Comparison of ENCODE assay signal across 1 cellular context in the genomic region with DNA sequence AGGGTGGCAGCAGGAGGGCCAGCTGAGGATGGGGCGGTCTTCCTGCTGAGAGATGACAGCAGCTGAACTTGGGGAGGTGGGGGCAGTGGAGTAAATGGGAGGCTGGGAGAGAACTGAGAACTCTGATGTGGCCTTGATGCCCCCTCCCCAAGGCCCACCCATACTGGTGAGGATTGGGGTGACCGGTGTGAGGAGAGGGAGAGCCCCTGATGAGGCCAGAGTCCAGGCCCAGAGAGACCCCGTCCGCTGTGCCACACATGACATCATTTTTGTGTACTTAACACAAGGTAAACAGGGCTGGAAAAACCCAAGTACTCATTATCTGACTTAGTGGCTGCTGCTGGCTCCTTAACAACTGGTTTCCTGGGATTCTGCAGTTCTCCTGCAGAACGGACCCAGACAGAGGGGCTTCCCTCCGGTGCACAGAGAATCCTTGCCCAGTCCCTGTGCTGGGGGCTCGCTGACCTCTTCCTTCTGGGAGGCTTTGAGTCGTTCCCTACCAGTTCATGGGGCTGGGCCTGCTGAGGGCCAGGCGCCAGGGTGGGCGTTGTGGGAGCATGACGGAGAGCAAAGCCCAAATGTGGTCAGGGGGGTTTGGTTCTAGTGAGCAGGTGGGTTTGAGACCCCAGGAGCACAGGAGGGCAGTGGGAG.
A peak's percentile ranks its signal among the peaks of the same experiment; 100 is the strongest.
TF ChIP-seq lines count a peak whose summit lies in the region.

No MANE protein-coding gene starts in this region.

TF ChIP-seq in HepG2, 621 proteins besides CTCF, POLR2A, EP300 and RAD21 (continued from another document and continues in another):
- TF ChIP-seq, protein P1, sequence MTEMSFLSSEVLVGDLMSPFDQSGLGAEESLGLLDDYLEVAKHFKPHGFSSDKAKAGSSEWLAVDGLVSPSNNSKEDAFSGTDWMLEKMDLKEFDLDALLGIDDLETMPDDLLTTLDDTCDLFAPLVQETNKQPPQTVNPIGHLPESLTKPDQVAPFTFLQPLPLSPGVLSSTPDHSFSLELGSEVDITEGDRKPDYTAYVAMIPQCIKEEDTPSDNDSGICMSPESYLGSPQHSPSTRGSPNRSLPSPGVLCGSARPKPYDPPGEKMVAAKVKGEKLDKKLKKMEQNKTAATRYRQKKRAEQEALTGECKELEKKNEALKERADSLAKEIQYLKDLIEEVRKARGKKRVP (CRISPR knock-in tag; IDR thresholded peaks at IDR 0.05) = 0 out of 4 replicates have a peak, but pooled peaks of 1 of the 2 experiments have one; percentile 17
- TF ChIP-seq ZNF546 (CRISPR knock-in tag; conservative IDR thresholded peaks at IDR 0.05) (no peak), EED (CRISPR knock-in tag; IDR thresholded peaks at IDR 0.05) (no peak), CCDC6 (CRISPR knock-in tag; IDR thresholded peaks at IDR 0.05) (no peak), ZNF558 (CRISPR knock-in tag; IDR thresholded peaks at IDR 0.05; ENCODE audit: borderline replicate concordance) (peak; percentile 54; the same call in 1 of the 2 replicates), CEBPG (CRISPR knock-in tag; IDR thresholded peaks at IDR 0.05) (peak; percentile 34; the same call in 1 of the 2 replicates), MEIS2 (CRISPR knock-in tag; IDR thresholded peaks at IDR 0.05) (no peak), ZNF335 (CRISPR knock-in tag; IDR thresholded peaks at IDR 0.05) (peak; percentile 45; the same call in 1 of the 2 replicates), FIP1L1 (IDR thresholded peaks at IDR 0.05; ENCODE audit: borderline replicate concordance, insufficient read depth, low read depth, low read length) (no peak), HOXA3 (CRISPR knock-in tag; IDR thresholded peaks at IDR 0.05) (peak; percentile 24; the same call in 1 of the 2 replicates), PHF21A (CRISPR knock-in tag; IDR thresholded peaks at IDR 0.05) (peak; percentile 40; the same call in 1 of the 2 replicates), ZNF563 (CRISPR knock-in tag; IDR thresholded peaks at IDR 0.05) (peak; percentile 77), KAT8 (CRISPR knock-in tag; IDR thresholded peaks at IDR 0.05) (peak; percentile 51; the same call in 1 of the 2 replicates), PAX8 (CRISPR knock-in tag; IDR thresholded peaks at IDR 0.05; ENCODE audit: borderline replicate concordance) (no peak), ZNF343 (CRISPR knock-in tag; IDR thresholded peaks at IDR 0.05) (no peak), DPF2 (CRISPR knock-in tag; IDR thresholded peaks at IDR 0.05; ENCODE audit: borderline replicate concordance, low read depth) (peak; percentile 55; the same call in 1 of the 2 replicates), TEAD2 (CRISPR knock-in tag; IDR thresholded peaks at IDR 0.05) (no peak), HOXA9 (CRISPR knock-in tag; IDR thresholded peaks at IDR 0.05; ENCODE audit: borderline replicate concordance) (no peak), RXRA (CRISPR knock-in tag; IDR thresholded peaks at IDR 0.05) (0 out of 2 replicates have a peak, but pooled peaks have one; percentile 20), HDAC2 (CRISPR knock-in tag; IDR thresholded peaks at IDR 0.05) (0 out of 2 replicates have a peak, but pooled peaks have one; percentile 43), JUN (CRISPR knock-in tag; IDR thresholded peaks at IDR 0.05) (peak; percentile 91), TBX2 (CRISPR knock-in tag; IDR thresholded peaks at IDR 0.05; ENCODE audit: borderline replicate concordance) (peak; percentile 21; the same call in 1 of the 2 replicates), HES4 (CRISPR knock-in tag; IDR thresholded peaks at IDR 0.05; ENCODE audit: borderline replicate concordance) (0 out of 2 replicates have a peak, but pooled peaks have one; percentile 56), HMG20A (CRISPR knock-in tag; IDR thresholded peaks at IDR 0.05; ENCODE audit: borderline replicate concordance) (peak; percentile 37; the same call in 1 of the 2 replicates)
- TF ChIP-seq, protein P2, sequence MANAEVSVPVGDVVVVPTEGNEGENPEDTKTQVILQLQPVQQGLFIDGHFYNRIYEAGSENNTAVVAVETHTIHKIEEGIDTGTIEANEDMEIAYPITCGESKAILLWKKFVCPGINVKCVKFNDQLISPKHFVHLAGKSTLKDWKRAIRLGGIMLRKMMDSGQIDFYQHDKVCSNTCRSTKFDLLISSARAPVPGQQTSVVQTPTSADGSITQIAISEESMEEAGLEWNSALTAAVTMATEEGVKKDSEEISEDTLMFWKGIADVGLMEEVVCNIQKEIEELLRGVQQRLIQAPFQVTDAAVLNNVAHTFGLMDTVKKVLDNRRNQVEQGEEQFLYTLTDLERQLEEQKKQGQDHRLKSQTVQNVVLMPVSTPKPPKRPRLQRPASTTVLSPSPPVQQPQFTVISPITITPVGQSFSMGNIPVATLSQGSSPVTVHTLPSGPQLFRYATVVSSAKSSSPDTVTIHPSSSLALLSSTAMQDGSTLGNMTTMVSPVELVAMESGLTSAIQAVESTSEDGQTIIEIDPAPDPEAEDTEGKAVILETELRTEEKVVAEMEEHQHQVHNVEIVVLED (CRISPR knock-in tag; IDR thresholded peaks at IDR 0.05; ENCODE audit: borderline replicate concordance) = 0 out of 2 replicates have a peak, but pooled peaks have one; percentile 44
- TF ChIP-seq, protein P3, sequence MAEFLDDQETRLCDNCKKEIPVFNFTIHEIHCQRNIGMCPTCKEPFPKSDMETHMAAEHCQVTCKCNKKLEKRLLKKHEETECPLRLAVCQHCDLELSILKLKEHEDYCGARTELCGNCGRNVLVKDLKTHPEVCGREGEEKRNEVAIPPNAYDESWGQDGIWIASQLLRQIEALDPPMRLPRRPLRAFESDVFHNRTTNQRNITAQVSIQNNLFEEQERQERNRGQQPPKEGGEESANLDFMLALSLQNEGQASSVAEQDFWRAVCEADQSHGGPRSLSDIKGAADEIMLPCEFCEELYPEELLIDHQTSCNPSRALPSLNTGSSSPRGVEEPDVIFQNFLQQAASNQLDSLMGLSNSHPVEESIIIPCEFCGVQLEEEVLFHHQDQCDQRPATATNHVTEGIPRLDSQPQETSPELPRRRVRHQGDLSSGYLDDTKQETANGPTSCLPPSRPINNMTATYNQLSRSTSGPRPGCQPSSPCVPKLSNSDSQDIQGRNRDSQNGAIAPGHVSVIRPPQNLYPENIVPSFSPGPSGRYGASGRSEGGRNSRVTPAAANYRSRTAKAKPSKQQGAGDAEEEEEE (CRISPR knock-in tag; IDR thresholded peaks at IDR 0.05; ENCODE audit: borderline replicate concordance) = no peak
- TF ChIP-seq, protein P4, sequence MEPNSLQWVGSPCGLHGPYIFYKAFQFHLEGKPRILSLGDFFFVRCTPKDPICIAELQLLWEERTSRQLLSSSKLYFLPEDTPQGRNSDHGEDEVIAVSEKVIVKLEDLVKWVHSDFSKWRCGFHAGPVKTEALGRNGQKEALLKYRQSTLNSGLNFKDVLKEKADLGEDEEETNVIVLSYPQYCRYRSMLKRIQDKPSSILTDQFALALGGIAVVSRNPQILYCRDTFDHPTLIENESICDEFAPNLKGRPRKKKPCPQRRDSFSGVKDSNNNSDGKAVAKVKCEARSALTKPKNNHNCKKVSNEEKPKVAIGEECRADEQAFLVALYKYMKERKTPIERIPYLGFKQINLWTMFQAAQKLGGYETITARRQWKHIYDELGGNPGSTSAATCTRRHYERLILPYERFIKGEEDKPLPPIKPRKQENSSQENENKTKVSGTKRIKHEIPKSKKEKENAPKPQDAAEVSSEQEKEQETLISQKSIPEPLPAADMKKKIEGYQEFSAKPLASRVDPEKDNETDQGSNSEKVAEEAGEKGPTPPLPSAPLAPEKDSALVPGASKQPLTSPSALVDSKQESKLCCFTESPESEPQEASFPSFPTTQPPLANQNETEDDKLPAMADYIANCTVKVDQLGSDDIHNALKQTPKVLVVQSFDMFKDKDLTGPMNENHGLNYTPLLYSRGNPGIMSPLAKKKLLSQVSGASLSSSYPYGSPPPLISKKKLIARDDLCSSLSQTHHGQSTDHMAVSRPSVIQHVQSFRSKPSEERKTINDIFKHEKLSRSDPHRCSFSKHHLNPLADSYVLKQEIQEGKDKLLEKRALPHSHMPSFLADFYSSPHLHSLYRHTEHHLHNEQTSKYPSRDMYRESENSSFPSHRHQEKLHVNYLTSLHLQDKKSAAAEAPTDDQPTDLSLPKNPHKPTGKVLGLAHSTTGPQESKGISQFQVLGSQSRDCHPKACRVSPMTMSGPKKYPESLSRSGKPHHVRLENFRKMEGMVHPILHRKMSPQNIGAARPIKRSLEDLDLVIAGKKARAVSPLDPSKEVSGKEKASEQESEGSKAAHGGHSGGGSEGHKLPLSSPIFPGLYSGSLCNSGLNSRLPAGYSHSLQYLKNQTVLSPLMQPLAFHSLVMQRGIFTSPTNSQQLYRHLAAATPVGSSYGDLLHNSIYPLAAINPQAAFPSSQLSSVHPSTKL (CRISPR knock-in tag; IDR thresholded peaks at IDR 0.05) = peak; percentile 63
- TF ChIP-seq, protein P5, sequence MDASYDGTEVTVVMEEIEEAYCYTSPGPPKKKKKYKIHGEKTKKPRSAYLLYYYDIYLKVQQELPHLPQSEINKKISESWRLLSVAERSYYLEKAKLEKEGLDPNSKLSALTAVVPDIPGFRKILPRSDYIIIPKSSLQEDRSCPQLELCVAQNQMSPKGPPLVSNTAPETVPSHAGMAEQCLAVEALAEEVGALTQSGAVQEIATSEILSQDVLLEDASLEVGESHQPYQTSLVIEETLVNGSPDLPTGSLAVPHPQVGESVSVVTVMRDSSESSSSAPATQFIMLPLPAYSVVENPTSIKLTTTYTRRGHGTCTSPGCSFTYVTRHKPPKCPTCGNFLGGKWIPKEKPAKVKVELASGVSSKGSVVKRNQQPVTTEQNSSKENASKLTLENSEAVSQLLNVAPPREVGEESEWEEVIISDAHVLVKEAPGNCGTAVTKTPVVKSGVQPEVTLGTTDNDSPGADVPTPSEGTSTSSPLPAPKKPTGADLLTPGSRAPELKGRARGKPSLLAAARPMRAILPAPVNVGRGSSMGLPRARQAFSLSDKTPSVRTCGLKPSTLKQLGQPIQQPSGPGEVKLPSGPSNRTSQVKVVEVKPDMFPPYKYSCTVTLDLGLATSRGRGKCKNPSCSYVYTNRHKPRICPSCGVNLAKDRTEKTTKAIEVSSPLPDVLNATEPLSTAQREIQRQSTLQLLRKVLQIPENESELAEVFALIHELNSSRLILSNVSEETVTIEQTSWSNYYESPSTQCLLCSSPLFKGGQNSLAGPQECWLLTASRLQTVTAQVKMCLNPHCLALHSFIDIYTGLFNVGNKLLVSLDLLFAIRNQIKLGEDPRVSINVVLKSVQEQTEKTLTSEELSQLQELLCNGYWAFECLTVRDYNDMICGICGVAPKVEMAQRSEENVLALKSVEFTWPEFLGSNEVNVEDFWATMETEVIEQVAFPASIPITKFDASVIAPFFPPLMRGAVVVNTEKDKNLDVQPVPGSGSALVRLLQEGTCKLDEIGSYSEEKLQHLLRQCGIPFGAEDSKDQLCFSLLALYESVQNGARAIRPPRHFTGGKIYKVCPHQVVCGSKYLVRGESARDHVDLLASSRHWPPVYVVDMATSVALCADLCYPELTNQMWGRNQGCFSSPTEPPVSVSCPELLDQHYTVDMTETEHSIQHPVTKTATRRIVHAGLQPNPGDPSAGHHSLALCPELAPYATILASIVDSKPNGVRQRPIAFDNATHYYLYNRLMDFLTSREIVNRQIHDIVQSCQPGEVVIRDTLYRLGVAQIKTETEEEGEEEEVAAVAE (CRISPR knock-in tag; IDR thresholded peaks at IDR 0.05; ENCODE audit: borderline replicate concordance) = no peak
- TF ChIP-seq, protein P6, sequence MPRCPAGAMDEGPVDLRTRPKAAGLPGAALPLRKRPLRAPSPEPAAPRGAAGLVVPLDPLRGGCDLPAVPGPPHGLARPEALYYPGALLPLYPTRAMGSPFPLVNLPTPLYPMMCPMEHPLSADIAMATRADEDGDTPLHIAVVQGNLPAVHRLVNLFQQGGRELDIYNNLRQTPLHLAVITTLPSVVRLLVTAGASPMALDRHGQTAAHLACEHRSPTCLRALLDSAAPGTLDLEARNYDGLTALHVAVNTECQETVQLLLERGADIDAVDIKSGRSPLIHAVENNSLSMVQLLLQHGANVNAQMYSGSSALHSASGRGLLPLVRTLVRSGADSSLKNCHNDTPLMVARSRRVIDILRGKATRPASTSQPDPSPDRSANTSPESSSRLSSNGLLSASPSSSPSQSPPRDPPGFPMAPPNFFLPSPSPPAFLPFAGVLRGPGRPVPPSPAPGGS (CRISPR knock-in tag; IDR thresholded peaks at IDR 0.05) = peak; percentile 71; the same call in 1 of the 2 replicates
- TF ChIP-seq, protein P7, sequence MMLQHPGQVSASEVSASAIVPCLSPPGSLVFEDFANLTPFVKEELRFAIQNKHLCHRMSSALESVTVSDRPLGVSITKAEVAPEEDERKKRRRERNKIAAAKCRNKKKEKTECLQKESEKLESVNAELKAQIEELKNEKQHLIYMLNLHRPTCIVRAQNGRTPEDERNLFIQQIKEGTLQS (CRISPR knock-in tag; IDR thresholded peaks at IDR 0.05) = peak; percentile 64; the same call in 1 of the 2 replicates
- TF ChIP-seq, protein P8, sequence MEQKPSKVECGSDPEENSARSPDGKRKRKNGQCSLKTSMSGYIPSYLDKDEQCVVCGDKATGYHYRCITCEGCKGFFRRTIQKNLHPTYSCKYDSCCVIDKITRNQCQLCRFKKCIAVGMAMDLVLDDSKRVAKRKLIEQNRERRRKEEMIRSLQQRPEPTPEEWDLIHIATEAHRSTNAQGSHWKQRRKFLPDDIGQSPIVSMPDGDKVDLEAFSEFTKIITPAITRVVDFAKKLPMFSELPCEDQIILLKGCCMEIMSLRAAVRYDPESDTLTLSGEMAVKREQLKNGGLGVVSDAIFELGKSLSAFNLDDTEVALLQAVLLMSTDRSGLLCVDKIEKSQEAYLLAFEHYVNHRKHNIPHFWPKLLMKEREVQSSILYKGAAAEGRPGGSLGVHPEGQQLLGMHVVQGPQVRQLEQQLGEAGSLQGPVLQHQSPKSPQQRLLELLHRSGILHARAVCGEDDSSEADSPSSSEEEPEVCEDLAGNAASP (CRISPR knock-in tag; IDR thresholded peaks at IDR 0.05; ENCODE audit: borderline replicate concordance) = 0 out of 2 replicates have a peak, but pooled peaks have one; percentile 15
- TF ChIP-seq, protein P9, sequence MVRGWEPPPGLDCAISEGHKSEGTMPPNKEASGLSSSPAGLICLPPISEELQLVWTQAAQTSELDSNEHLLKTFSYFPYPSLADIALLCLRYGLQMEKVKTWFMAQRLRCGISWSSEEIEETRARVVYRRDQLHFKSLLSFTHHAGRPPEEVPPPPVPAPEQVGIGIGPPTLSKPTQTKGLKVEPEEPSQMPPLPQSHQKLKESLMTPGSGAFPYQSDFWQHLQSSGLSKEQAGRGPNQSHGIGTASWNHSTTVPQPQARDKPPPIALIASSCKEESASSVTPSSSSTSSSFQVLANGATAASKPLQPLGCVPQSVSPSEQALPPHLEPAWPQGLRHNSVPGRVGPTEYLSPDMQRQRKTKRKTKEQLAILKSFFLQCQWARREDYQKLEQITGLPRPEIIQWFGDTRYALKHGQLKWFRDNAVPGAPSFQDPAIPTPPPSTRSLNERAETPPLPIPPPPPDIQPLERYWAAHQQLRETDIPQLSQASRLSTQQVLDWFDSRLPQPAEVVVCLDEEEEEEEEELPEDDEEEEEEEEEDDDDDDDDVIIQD (CRISPR knock-in tag; IDR thresholded peaks at IDR 0.05; ENCODE audit: low read depth) = peak; percentile 25; the same call in 1 of the 2 replicates
